Comparison of ENCODE assay signal across 9 cellular contexts in genomic region chr20:47784256-47784598, GRCh38. TPM values are rescaled to one million over a fixed set of nuclear protein-coding genes. Genes with fewer than 3 reads are reported as not detected.
DNase-seq lines count a peak whose midpoint lies in the region; ATAC-seq, FAIRE-seq and TF ChIP-seq lines count a peak whose summit lies in the region.
"Had no signal": no experiment of that assay in that cellular context is flagged by ENCODE, and none has a peak within 500 bp of the region (broad histone marks: within the 10 kb centered on the region; RNA-seq: fewer than 3 reads in every experiment).

No MANE protein-coding gene starts in this region.

- H3K36me3 ChIP-seq in ES-I3 (ENCODE audit: insufficient read depth, low read length) (no peaks in the 10 kb centered on the region), Peyer's patch (no peaks in the 10 kb centered on the region), pancreas (no peaks in the 10 kb centered on the region)
- H3K36me3 ChIP-seq: adrenal gland had no signal

- DNase-seq in Peyer's patch (no peak), fibroblast of pulmonary artery (ENCODE audit: low read depth) (no peak), pancreas (no peak), putamen (ENCODE audit: low spot score) (no peak), NCI-H774 (lab: John Stamatoyannopoulos, UW) (no peak), GM13976 (ENCODE audit: low spot score) (no peak)

- H3K4me3 ChIP-seq in Peyer's patch: peak overlapping the region; percentile 45 to 62 (median 51)
- H3K4me3 ChIP-seq in fibroblast of pulmonary artery (replicated peaks; ENCODE audit: low read depth, low read length): peak overlapping the region; percentile 70
- H3K4me3 ChIP-seq in pancreas: peak overlapping the region in 3 of 4 donors; percentile 15 to 55 (median 40)

- H3K4me1 ChIP-seq in ES-I3 (ENCODE audit: insufficient read depth, low read length) (peaks cover 16% of the 10 kb centered on the region), Peyer's patch (peaks cover 0 to 25% (median 7%) of the 10 kb centered on the region in 4 donors), pancreas (peaks cover 0 to 7% (median 4%) of the 10 kb centered on the region in 3 donors)

- TF ChIP-seq POLR2A in Peyer's patch (IDR thresholded peaks at IDR 0.05): no peak

- no peaks in the 10 kb centered on the region for H3K27me3 ChIP-seq in Peyer's patch
- no peaks in the 10 kb centered on the region for H3K27me3 ChIP-seq in pancreas
- H3K27me3 ChIP-seq: adrenal gland had no signal

- intact Hi-C loops in pancreas (cut with DNase I): no loop called here

- no peak for FAIRE-seq in pancreas (lab: Jason Lieb, UNC)

- no peak for ATAC-seq in pancreas
- ATAC-seq in HG03159 (IDR thresholded peaks at IDR 0.05; ENCODE audit: unreplicated experiment): no peak

- H3K27ac ChIP-seq in Peyer's patch: no peak overlapping the region
- H3K27ac ChIP-seq in pancreas: no peak overlapping the region

- H3K9me3 ChIP-seq in ES-I3 (ENCODE audit: control insufficient read depth, insufficient read depth, low read length) (no peaks in the 10 kb centered on the region), Peyer's patch (no peaks in the 10 kb centered on the region), pancreas (no peaks in the 10 kb centered on the region)
- H3K9me3 ChIP-seq: adrenal gland had no signal

- WGBS in pancreas, 2 donors: 4 to 8% methylated on average over 6 to 8 of the region's 8 CpGs

- peak overlapping the region; percentile 79 for H3K9ac ChIP-seq in ES-I3 (ENCODE audit: low read depth, low read length)

- TF ChIP-seq CTCF in Peyer's patch (IDR thresholded peaks at IDR 0.05) (no peak), fibroblast of pulmonary artery (IDR thresholded peaks at IDR 0.05; ENCODE audit: low read length, missing control alignments) (no peak), pancreas (IDR thresholded peaks at IDR 0.05) (no peak), GM13976 (IDR thresholded peaks at IDR 0.05; ENCODE audit: borderline replicate concordance, control extremely low read depth, extremely low read depth, insufficient read depth, missing control alignments) (no peak)

- in situ Hi-C loops in GM13976 (cut with MboI; ENCODE audit: low sequenced_read_pairs, unreplicated experiment): loop anchor here (10.0 kb wide), 1 partner anchor 831 kb away; no protein-coding TSS in a partner anchor

RNA-seq across cellular contexts. Expression of gene SULF2, which starts 1.1 kb away (rescaled TPM):
- total RNA-seq in Peyer's patch (100 to 1,000 TPM in 1 of 4 donors, 10 to 100 TPM in 3; 32.4 to 168 (median 52.5) TPM), pancreas (10 to 100 TPM in 3 of 6 donors, 1 to 10 TPM in 3; 4.5 to 41.7 (median 8.5) TPM)
- polyA plus RNA-seq in pancreas: 10 to 100 TPM in 1 of 2 donors, 1 to 10 TPM in 1; 7.7 to 14.2 TPM
